Comparison of ENCODE assay signal across 6 cellular contexts in genomic region chr20:47089151-47089550, GRCh38.
"Had no signal": no experiment of that assay in that cellular context is flagged by ENCODE, and none has a peak within 500 bp of the region (broad histone marks: within the 10 kb centered on the region; RNA-seq: fewer than 3 reads in every experiment).

No MANE protein-coding gene starts in this region.

- H3K4me2 ChIP-seq: GM23338 had no signal

- H3K4me3 ChIP-seq: GM23338 had no signal

- ATAC-seq: GM23338 had no signal

- H3K4me3 Mint-ChIP-seq: GM23338, H9, IgD-negative memory B cell had no signal

- DNase-seq: H9, HCEC 1CT had no signal

- H3K4me1 Mint-ChIP-seq: GM23338, IgD-negative memory B cell had no signal

- H2AFZ ChIP-seq: GM23338 had no signal

- FAIRE-seq: H1, H54 had no signal

- H3K27ac Mint-ChIP-seq: GM23338, IgD-negative memory B cell had no signal

- H3K9me3 Mint-ChIP-seq: GM23338, H9 had no signal
